22 cellular contexts compared by ENCODE assay signal in genomic region chrX:11553594-11553993, GRCh38.
"Had no signal": no experiment of that assay in that cellular context is flagged by ENCODE, and none has a peak within 500 bp of the region (broad histone marks: within the 10 kb centered on the region; RNA-seq: fewer than 3 reads in every experiment).

No MANE protein-coding gene starts in this region.

- H3K36me3 ChIP-seq: MG63, SJSA1 had no signal

- DNase-seq: Karpas-422, KG1, MG63, NCI-H1092, NCI-H1105 treated with DMSO at 0.1 percent for 48 hours, NCI-H1417 treated with DMSO at 0.1 percent for 48 hours, NCI-H146, NCI-H1694 treated with DMSO at 0.1 percent for 48 hours, NCI-H1930, NCI-H2081, NCI-H2171, NCI-H226, NCI-H446, NCI-H510A, NCI-H524 treated with DMSO at 0.1 percent for 48 hours, NCI-H69, NCI-H774, Right ventricle myocardium superior, RPMI8226, SIG-M5 had no signal

- H3K27ac ChIP-seq: SJSA1, SK-N-MC had no signal

- H3K9me3 ChIP-seq: SJSA1 had no signal

- H3K4me3 ChIP-seq: MG63, SJSA1, SK-N-MC had no signal

- H3K27me3 ChIP-seq: MG63, SJSA1 had no signal
